8 cellular contexts compared by ENCODE assay signal in the genomic region with DNA sequence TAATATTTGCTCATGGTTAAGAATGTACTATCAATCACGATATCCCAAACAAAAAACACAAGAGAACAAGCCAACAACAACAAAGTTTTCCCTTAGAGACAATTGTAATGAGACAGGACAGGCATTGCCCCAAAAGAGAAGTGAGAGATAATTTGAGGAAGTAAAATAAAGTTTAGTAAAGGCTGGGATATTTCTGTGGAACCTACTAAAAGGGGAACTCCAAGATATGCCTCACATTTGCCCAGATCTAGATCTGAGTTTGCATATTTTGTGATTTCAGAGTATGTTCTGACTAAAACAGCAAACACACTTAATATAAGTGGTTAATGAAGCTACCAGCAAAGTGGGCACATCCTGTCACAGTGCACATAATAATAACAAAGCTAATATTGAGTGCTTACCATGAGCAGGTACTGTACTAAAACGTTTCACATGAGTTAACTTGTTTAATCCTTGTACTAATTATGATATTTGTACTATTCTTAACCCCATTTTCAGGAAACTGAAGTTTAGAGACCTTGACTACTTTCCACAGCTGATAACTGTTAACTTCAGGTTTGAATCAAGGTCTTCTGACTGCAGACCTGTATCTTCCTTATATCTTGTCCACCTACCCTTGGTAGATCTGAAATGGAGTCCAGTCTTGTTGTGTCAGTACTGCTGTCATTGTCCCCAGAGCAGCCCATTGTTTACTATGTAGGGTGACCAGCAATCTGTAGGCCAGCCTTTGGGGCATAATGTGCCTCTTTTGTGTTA. TPM values are rescaled to one million over a fixed set of nuclear protein-coding genes. Genes with fewer than 3 reads are reported as not detected.
DNase-seq lines count a peak whose midpoint lies in the region; ATAC-seq and TF ChIP-seq lines count a peak whose summit lies in the region.

No MANE protein-coding gene starts in this region.

- no peaks in the 10 kb centered on the region for H3K27me3 ChIP-seq in OCI-LY1 (ENCODE audit: insufficient read depth, low read length)
- no peaks in the 10 kb centered on the region for H3K27me3 ChIP-seq in naive thymus-derived CD4-positive, alpha-beta T cell (ENCODE audit: control insufficient read depth in 2 of 2, insufficient read depth in 2 of 2, low read length in 2 of 2)
- H3K27me3 ChIP-seq in adrenal gland, result no peaks in the 10 kb centered on the region

- no peaks in the 10 kb centered on the region for H3K9me2 ChIP-seq in OCI-LY1 (ENCODE audit: low read depth, low read length)

- no peak for TF ChIP-seq POLR2A in adrenal gland (IDR thresholded peaks at IDR 0.05)

- peak overlapping the region; percentile 19 for H3K4me3 ChIP-seq in OCI-LY1 (ENCODE audit: low read depth, low read length, poor library complexity, severe bottlenecking)
- no peak overlapping the region for H3K4me3 ChIP-seq in naive thymus-derived CD4-positive, alpha-beta T cell (ENCODE audit: low read length)
- no peak overlapping the region for H3K4me3 ChIP-seq in adrenal gland

- CTCF ChIA-PET in naive thymus-derived CD4-positive, alpha-beta T cell (lab: Charles Lee), result no interaction called here

- H3K27me3 Mint-ChIP-seq in naive thymus-derived CD4-positive, alpha-beta T cell, result peaks cover 0 to 3% (median 0%) of the 10 kb centered on the region in 5 donors

- H3K4me1 Mint-ChIP-seq in naive thymus-derived CD4-positive, alpha-beta T cell, result peaks cover 0 to 1% (median 0%) of the 10 kb centered on the region in 7 donors

- peak overlapping the region; percentile 34 for H3K4me2 ChIP-seq in OCI-LY1 (ENCODE audit: low read length)

- ATAC-seq in GM18870 (IDR thresholded peaks at IDR 0.05; ENCODE audit: unreplicated experiment), result peak; percentile 93
- peak; percentile 91 for ATAC-seq in HG02884 (IDR thresholded peaks at IDR 0.05; ENCODE audit: unreplicated experiment)
- peak; percentile 84 for ATAC-seq in naive thymus-derived CD4-positive, alpha-beta T cell

- no peaks in the 10 kb centered on the region for H3K9me3 Mint-ChIP-seq in naive thymus-derived CD4-positive, alpha-beta T cell

- no peak overlapping the region for H3K4me3 Mint-ChIP-seq in naive thymus-derived CD4-positive, alpha-beta T cell

- H3K27ac Mint-ChIP-seq in naive thymus-derived CD4-positive, alpha-beta T cell, result no peak overlapping the region

- intact Hi-C loops in naive thymus-derived CD4-positive, alpha-beta T cell (cut with micrococcal nuclease), result no loop called here
- intact Hi-C loops in adrenal gland (cut with DNase I), result no loop called here

- no peak for DNase-seq in naive thymus-derived CD4-positive, alpha-beta T cell
- DNase-seq in adrenal gland (no peak), activated gamma-delta T cell treated with Interleukin-2 at 50 U/mL for 16 hours (no peak), DMS 273 treated with DMSO at 0.1 percent for 48 hours (lab: John Stamatoyannopoulos, UW) (no peak), NCI-H774 (lab: John Stamatoyannopoulos, UW) (no peak)

- H3K36me3 Mint-ChIP-seq in naive thymus-derived CD4-positive, alpha-beta T cell, result no peaks in the 10 kb centered on the region

- 32 to 47% (median 36%) methylated on average over 2 of the region's 2 CpGs for WGBS in adrenal gland, 4 donors

- H3K9ac ChIP-seq in OCI-LY1 (ENCODE audit: low read length), result peak overlapping the region; percentile 29; the same call in 1 of the 2 replicates

- no peaks in the 10 kb centered on the region for H3F3A ChIP-seq in OCI-LY1 (ENCODE audit: insufficient read depth, low read length)

- H3K36me3 ChIP-seq in OCI-LY1 (ENCODE audit: insufficient read depth, low read length), result no peaks in the 10 kb centered on the region
- no peaks in the 10 kb centered on the region for H3K36me3 ChIP-seq in naive thymus-derived CD4-positive, alpha-beta T cell (ENCODE audit: control insufficient read depth in 2 of 3, insufficient read depth in 3 of 3, low read length in 3 of 3)
- no peaks in the 10 kb centered on the region for H3K36me3 ChIP-seq in adrenal gland (replicated peaks in 1 of 2)

- H3K9me3 ChIP-seq in OCI-LY1 (ENCODE audit: low read length), result no peaks in the 10 kb centered on the region
- H3K9me3 ChIP-seq in naive thymus-derived CD4-positive, alpha-beta T cell (ENCODE audit: control insufficient read depth in 2 of 3, low read length in 3 of 3), result no peaks in the 10 kb centered on the region
- H3K9me3 ChIP-seq in adrenal gland (replicated peaks in 1 of 3), result no peaks in the 10 kb centered on the region

- POLR2A ChIA-PET in naive thymus-derived CD4-positive, alpha-beta T cell (lab: Charles Lee), result no interaction called here

- H3K79me2 ChIP-seq in OCI-LY1 (ENCODE audit: insufficient read depth, low read length), result no peaks in the 10 kb centered on the region

- H2AFZ ChIP-seq in OCI-LY1 (ENCODE audit: low read length), result peak overlapping the region; percentile 19; the same call in 1 of the 2 replicates

- TF ChIP-seq CTCF in OCI-LY1 (IDR thresholded peaks at IDR 0.05; ENCODE audit: low read length), result no peak
- no peak for TF ChIP-seq CTCF in adrenal gland (IDR thresholded peaks at IDR 0.05)

- H3K4me1 ChIP-seq in OCI-LY1 (ENCODE audit: insufficient read depth, low read length, severe bottlenecking), result peaks cover 42% of the 10 kb centered on the region
- no peaks in the 10 kb centered on the region for H3K4me1 ChIP-seq in naive thymus-derived CD4-positive, alpha-beta T cell (ENCODE audit: control insufficient read depth in 2 of 2, insufficient read depth in 2 of 2, low read length in 2 of 2)
- peaks cover 0 to 6% of the 10 kb centered on the region in 2 donors for H3K4me1 ChIP-seq in adrenal gland (replicated peaks in 1 of 2)

- H3K27ac ChIP-seq in OCI-LY1 (ENCODE audit: low read depth, low read length, poor library complexity, severe bottlenecking) (peak overlapping the region; percentile 78), adrenal gland (peak overlapping the region in 1 of 5 donors; percentile 36)
- H3K27ac ChIP-seq in naive thymus-derived CD4-positive, alpha-beta T cell (ENCODE audit: low read depth, low read length), result no peak overlapping the region

- H4K20me1 ChIP-seq in OCI-LY1 (ENCODE audit: insufficient read depth, low read length), result no peaks in the 10 kb centered on the region

RNA-seq across cellular contexts. Expression of a gene that starts 26.0 kb away (rescaled TPM):
- total RNA-seq in naive thymus-derived CD4-positive, alpha-beta T cell, result 10 to 100 TPM; 13.3 to 25.6 (median 17.1) TPM
- 1 to 10 TPM; 3.1 to 3.8 TPM for polyA plus RNA-seq in naive thymus-derived CD4-positive, alpha-beta T cell
- total RNA-seq in adrenal gland, result 10 to 100 TPM; 18.7 to 73.2 (median 36.2) TPM
- 10 to 100 TPM in 2 of 3 donors, 1 to 10 TPM in 1; 8.7 to 54.9 (median 11.1) TPM for polyA plus RNA-seq in adrenal gland
